1 cellular context compared by ENCODE assay signal in the genomic region with DNA sequence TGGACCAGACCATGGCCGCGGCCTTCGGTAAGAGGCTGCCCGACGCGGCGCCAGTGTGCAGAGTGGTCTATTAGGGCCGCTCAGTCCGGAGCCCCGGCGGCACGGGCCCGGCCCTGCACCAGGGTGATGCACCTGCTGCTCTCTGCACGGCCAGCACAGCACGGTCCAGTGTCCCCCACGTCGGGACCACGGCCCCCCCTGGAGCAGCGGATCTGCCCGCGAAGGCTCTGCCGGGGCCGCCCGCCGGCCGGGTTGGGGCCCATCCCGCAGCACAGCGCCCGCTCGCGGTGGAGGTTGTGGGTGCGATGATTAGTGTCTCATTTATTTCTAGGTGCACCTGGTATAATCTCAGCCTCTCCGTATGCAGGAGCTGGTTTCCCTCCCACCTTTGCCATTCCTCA.
TF ChIP-seq lines count a peak whose summit lies in the region.

No MANE protein-coding gene starts in this region.

TF ChIP-seq in GM23338, 12 proteins besides CTCF, POLR2A, EP300 and RAD21 (continued from another document):
- TF ChIP-seq CREB1 (CRISPR knock-in tag; IDR thresholded peaks at IDR 0.05; ENCODE audit: low read depth): no peak
- TF ChIP-seq EZH2phosphoT487 (IDR thresholded peaks at IDR 0.05; ENCODE audit: unreplicated experiment): no peak
